In the genomic region with DNA sequence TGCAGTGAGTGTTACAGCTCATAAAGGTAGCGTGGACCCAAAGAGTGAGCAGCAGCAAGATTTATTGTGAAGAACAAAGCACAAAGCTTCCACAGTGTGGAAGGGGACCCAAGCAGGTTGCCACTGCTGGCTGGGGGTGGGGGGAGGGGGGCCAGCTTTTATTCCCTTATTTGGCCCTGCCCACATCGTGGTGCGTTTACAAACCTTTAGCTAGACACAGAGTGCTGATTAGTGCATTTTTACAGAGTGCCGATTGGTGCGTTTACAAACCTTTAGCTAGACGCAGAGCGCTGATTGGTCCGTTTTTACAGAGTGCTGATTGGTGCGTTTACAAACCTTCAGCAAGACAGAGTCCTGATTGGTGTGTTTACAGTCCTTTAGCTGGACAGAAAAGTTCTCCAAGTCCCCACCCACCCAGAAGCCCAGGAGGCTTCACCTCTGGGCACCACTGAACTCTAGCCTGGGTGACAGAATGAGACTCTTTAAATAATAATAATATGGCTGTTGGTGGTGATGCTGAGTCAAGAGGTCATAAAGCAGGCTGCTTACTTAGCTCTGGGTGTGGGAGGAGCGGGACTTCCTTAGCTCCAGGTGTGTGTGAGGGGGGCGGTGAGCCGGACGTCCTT, we compare ENCODE assay signal across 8 cellular contexts. TPM values are rescaled to one million over a fixed set of nuclear protein-coding genes. Genes with fewer than 3 reads are reported as not detected.
DNase-seq lines count a peak whose midpoint lies in the region; ATAC-seq and TF ChIP-seq lines count a peak whose summit lies in the region.
"Not testable (repeated sequence)": the region's sequence is repeated elsewhere in the genome, so short reads cannot be mapped to it uniquely, and the experiment has no call there.

No MANE protein-coding gene starts in this region.

- H4K20me1 ChIP-seq in GM23338 (replicated peaks; ENCODE audit: insufficient read depth) = not testable (repeated sequence)

- H3K4me3 Mint-ChIP-seq in GM23338 (peak overlapping the region; percentile 82), nephron (peak overlapping the region; percentile 87 to 91 (median 89))

- not testable (repeated sequence) for DNase-seq in GM06990 (ENCODE audit: extremely low read depth, insufficient read length); Right ventricle myocardium inferior (ENCODE audit: missing footprints); tibial artery
- DNase-seq in GM23338 (ENCODE audit: low spot score) = peak; percentile 66
- peak; percentile 26 to 48 for DNase-seq in SJCRH30
- peak; percentile 33 for DNase-seq in amniotic epithelial cell (ENCODE audit: low read depth)

- intact Hi-C loops in Right ventricle myocardium inferior (cut with DNase I) = loop anchor here (2.0 to 10.0 kb wide), 2 partner anchors 44 to 158 kb away; a partner anchor contains a TSS
- intact Hi-C loops in tibial artery (cut with DNase I; ENCODE audit: low total_unique reads) = loop anchor here (10.0 kb wide), 1 partner anchor 158 kb away; a partner anchor contains a TSS

- H3K4me2 ChIP-seq in GM23338 = peak overlapping the region; percentile 44; the same call in 1 of the 2 replicates

- H3K4me3 ChIP-seq in GM06990 (replicated peaks; ENCODE audit: low read depth, low read length) (peak overlapping the region; percentile 65), GM23338 (peak overlapping the region; percentile 57), SJCRH30 (peak overlapping the region; percentile 32), tibial artery (peak overlapping the region; percentile 64 to 65)

- peaks cover 25% of the 10 kb centered on the region for H3K36me3 Mint-ChIP-seq in GM23338 (ENCODE audit: low read depth)
- not testable (repeated sequence) for H3K36me3 Mint-ChIP-seq in nephron (ENCODE audit: low read depth)

- peaks cover 37% of the 10 kb centered on the region for H3K4me1 ChIP-seq in GM23338 (ENCODE audit: insufficient read depth)
- H3K4me1 ChIP-seq in SJCRH30 = not testable (repeated sequence)
- peaks cover 0 to 30% (median 22%) of the 10 kb centered on the region in 4 donors for H3K4me1 ChIP-seq in tibial artery

- H3K79me2 ChIP-seq in GM23338 (replicated peaks; ENCODE audit: insufficient read depth) = peaks cover 29% of the 10 kb centered on the region

- H3F3A ChIP-seq in GM23338 (replicated peaks; ENCODE audit: low read depth) = not testable (repeated sequence)

- H3K4me1 Mint-ChIP-seq in GM23338 = peaks cover 56% of the 10 kb centered on the region
- peaks cover 59% of the 10 kb centered on the region for H3K4me1 Mint-ChIP-seq in nephron

- TF ChIP-seq CTCF in GM06990 (IDR thresholded peaks at IDR 0.05; ENCODE audit: insufficient read depth, low read length, poor library complexity, severe bottlenecking); GM23338 (conservative IDR thresholded peaks at IDR 0.05; ENCODE audit: low read depth in 2 of 2); nephron (IDR thresholded peaks at IDR 0.05; ENCODE audit: unreplicated experiment in 3 of 3); tibial artery (IDR thresholded peaks at IDR 0.05): not testable (repeated sequence)

- H3K36me3 ChIP-seq in GM06990 (ENCODE audit: control insufficient read depth, insufficient read depth, low read length); GM23338 (ENCODE audit: insufficient read depth); SJCRH30; tibial artery: not testable (repeated sequence)

- H3K27ac Mint-ChIP-seq in GM23338 = not testable (repeated sequence)
- H3K27ac Mint-ChIP-seq in nephron = peak overlapping the region; percentile 42 to 94 (median 94)

- H3K9me3 ChIP-seq in SJCRH30 (replicated peaks); tibial artery: not testable (repeated sequence)

- peaks cover 21% of the 10 kb centered on the region for H3K27me3 Mint-ChIP-seq in GM23338 (ENCODE audit: insufficient read depth, low read depth, poor library complexity)
- H3K27me3 Mint-ChIP-seq in nephron (ENCODE audit: low read depth) = not testable (repeated sequence)

- H3K27me3 ChIP-seq in GM06990 (replicated peaks; ENCODE audit: control insufficient read depth, insufficient read depth, low read length); GM23338 (ENCODE audit: insufficient read depth); SJCRH30; tibial artery: not testable (repeated sequence)

- H2AFZ ChIP-seq in GM23338 = not testable (repeated sequence)

- H3K9me2 ChIP-seq in GM23338 (ENCODE audit: insufficient read depth) = not testable (repeated sequence)

- ATAC-seq in GM23338 (peak; percentile 34), HG03571 (IDR thresholded peaks at IDR 0.05; ENCODE audit: unreplicated experiment) (peak; percentile 60), Right ventricle myocardium inferior (peak; percentile 4)

- not testable (repeated sequence) for H3K27ac ChIP-seq in GM23338 (ENCODE audit: low read depth); SJCRH30
- peak overlapping the region; percentile 91 to 93 for H3K27ac ChIP-seq in tibial artery

- H3K9me3 Mint-ChIP-seq in GM23338 = peaks cover 13% of the 10 kb centered on the region
- H3K9me3 Mint-ChIP-seq in nephron = not testable (repeated sequence)

RNA-seq across cellular contexts. Expression of a gene that starts 6.7 kb away (rescaled TPM):
- total RNA-seq in GM23338 (2014; rRNA removed; shearing (Covaris generic)) = 8.3 and 9.0 TPM in 2 replicates
- polyA plus RNA-seq in GM23338 (2016; fragmentation: Nextera tagmentation; extraction: Ambion mirVana) = 54.4 and 60.9 TPM in 2 replicates
- 4.4 and 5.4 TPM in 2 replicates for total RNA-seq in SJCRH30 (2014; rRNA removed; shearing (Covaris generic))
- total RNA-seq in Right ventricle myocardium inferior = 26.6 TPM

RNA-seq across cellular contexts. Expression of a gene that starts 33.8 kb away (rescaled TPM):
- 50.3 and 52.7 TPM in 2 replicates for total RNA-seq in GM23338 (2014; rRNA removed; shearing (Covaris generic))
- polyA plus RNA-seq in GM23338 (2016; fragmentation: Nextera tagmentation; extraction: Ambion mirVana) = 9.6 TPM in 2 replicates
- 52.6 and 55.2 TPM in 2 replicates for total RNA-seq in SJCRH30 (2014; rRNA removed; shearing (Covaris generic))
- total RNA-seq in Right ventricle myocardium inferior = 42.5 TPM

Comparison
In these comparisons a context has a peak if more than half of its experiments do, and no peak if none do; other contexts are left out.
1. ATAC-seq: peak in every context shown above with its lines; median percentile 60 in HG03571; 34 in GM23338; 4 in Right ventricle myocardium inferior.